In the genomic region with DNA sequence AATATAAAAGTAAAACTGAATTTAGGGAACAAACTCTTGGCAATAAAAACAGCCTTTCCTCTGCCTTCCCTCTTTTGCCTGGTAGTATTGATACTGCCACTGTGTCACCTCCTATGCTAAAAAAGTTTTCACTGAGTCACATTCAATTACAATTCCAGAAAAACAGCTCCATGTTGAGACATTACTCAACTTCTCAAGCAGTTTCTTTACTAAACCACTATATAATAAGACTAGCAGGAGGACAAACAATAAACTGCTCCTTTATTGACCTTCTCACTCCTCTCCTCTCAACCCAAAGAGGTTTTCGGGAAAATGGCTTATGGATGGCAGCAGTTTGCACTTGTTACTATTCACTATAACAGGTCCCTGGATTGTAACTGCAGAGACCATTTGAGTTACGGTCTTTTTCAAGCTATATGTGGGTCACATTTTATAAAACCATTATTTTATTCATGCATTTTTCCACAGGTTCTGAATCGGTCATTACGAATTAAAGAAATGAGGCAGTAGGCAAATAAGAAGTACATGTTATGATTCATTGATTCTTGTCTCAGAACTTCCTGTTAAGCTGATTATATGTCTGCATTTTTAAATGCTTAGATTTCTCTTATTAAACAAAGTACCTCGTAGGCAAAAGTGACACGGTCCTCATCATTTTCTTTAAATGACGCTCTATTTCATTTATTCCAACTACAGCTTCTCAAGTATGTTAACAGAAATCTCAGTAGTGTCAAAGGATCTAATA, we compare ENCODE assay signal across 15 cellular contexts. TPM values are rescaled to one million over a fixed set of nuclear protein-coding genes. Genes with fewer than 3 reads are reported as not detected.
A peak's percentile ranks its signal among the peaks of the same experiment; 100 is the strongest.
DNase-seq lines count a peak whose midpoint lies in the region; ATAC-seq and TF ChIP-seq lines count a peak whose summit lies in the region.
"Had no signal": no experiment of that assay in that cellular context is flagged by ENCODE, and none has a peak within 500 bp of the region (broad histone marks: within the 10 kb centered on the region; RNA-seq: fewer than 3 reads in every experiment).

No MANE protein-coding gene starts in this region.

- H3K27me3 Mint-ChIP-seq in T-helper 1 cell treated with Interleukin-12 subunit alpha and Interleukin-12 subunit beta and Interleukin-4 antibody, amounts not matched to agents 30 μg/mL and 1 μg/mL, for 36 hours (ENCODE audit: low read depth) = no peaks in the 10 kb centered on the region
- H3K27me3 Mint-ChIP-seq: activated CD4-positive, alpha-beta memory T cell treated with anti-CD3 and anti-CD28 coated beads for 36 hours had no signal

- H3K9me3 Mint-ChIP-seq in T-helper 1 cell treated with Interleukin-12 subunit alpha and Interleukin-12 subunit beta and Interleukin-4 antibody, amounts not matched to agents 30 μg/mL and 1 μg/mL, for 36 hours = no peaks in the 10 kb centered on the region
- no peaks in the 10 kb centered on the region for H3K9me3 Mint-ChIP-seq in stimulated activated effector memory CD8-positive, alpha-beta T cell treated with anti-CD3 and anti-CD28 coated beads, Interleukin-12 subunit alpha, Interleukin-12 subunit beta, amount 100 ng/mL, for 72 hours
- H3K9me3 Mint-ChIP-seq: activated CD4-positive, alpha-beta memory T cell treated with anti-CD3 and anti-CD28 coated beads for 36 hours had no signal

- BruUV-seq in PC-3 (replicated peaks; lab: Mats Ljungman, UMichigan) = no TSS peak

- peak overlapping the region; percentile 58; the same call in 1 of the 2 replicates for H3K9ac ChIP-seq in PC-3 (ENCODE audit: low read length)
- H3K9ac ChIP-seq in iPS-20b (ENCODE audit: low read depth, low read length) = no peak overlapping the region

- POLR2A ChIA-PET in PC-3 (lab: Charles Lee; ENCODE audit: unreplicated experiment) = no interaction called here

- DNase-seq in T-helper 1 cell = no peak
- DNase-seq in PC-3 = peak; percentile 64
- no peak for DNase-seq in stimulated activated effector memory CD8-positive, alpha-beta T cell treated with anti-CD3 and anti-CD28 coated beads, Interleukin-12 subunit alpha, Interleukin-12 subunit beta, amount 100 ng/mL, for 72 hours (ENCODE audit: low spot score in 2 of 2)
- no peak for DNase-seq in activated gamma-delta T cell treated with Interleukin-2 at 50 U/mL for 16 hours
- DNase-seq in NCI-H2196 treated with DMSO at 0.1 percent for 48 hours (lab: John Stamatoyannopoulos, UW; ENCODE audit: unreplicated experiment) = no peak
- no peak for DNase-seq in activated CD4-positive, CD25-positive, alpha-beta regulatory T cell treated with anti-CD3 and anti-CD28 coated beads, Interleukin-2, amount 50 U/mL, for 72 hours
- DNase-seq: activated CD4-positive, alpha-beta memory T cell treated with anti-CD3 and anti-CD28 coated beads for 36 hours; colonic mucosa; posterior cingulate gyrus; tibial artery had no signal

- H3K79me2 ChIP-seq in PC-3 (ENCODE audit: low read length) = peaks cover 37% of the 10 kb centered on the region

- H3K4me1 Mint-ChIP-seq in T-helper 1 cell treated with Interleukin-12 subunit alpha and Interleukin-12 subunit beta and Interleukin-4 antibody, amounts not matched to agents 30 μg/mL and 1 μg/mL, for 36 hours (ENCODE audit: low read depth) = peaks cover 36% of the 10 kb centered on the region
- peaks cover 42% of the 10 kb centered on the region for H3K4me1 Mint-ChIP-seq in stimulated activated effector memory CD8-positive, alpha-beta T cell treated with anti-CD3 and anti-CD28 coated beads, Interleukin-12 subunit alpha, Interleukin-12 subunit beta, amount 100 ng/mL, for 72 hours

- peak overlapping the region; percentile 23; the same call in 1 of the 2 replicates for H2AFZ ChIP-seq in PC-3 (ENCODE audit: low read length)

- H3K4me1 ChIP-seq in PC-3 (ENCODE audit: insufficient read depth, low read length) (peaks cover 40% of the 10 kb centered on the region), iPS-20b (ENCODE audit: insufficient read depth, low read length) (peaks cover 13% of the 10 kb centered on the region; the same call in 1 of the 2 replicates)

- H4K20me1 ChIP-seq in PC-3 (ENCODE audit: low read length) = no peaks in the 10 kb centered on the region

- peak overlapping the region; percentile 83 for H3K4me2 ChIP-seq in PC-3 (ENCODE audit: low read length)

- CTCF ChIA-PET in PC-3 (lab: Charles Lee) = no interaction called here

- peaks cover 21% of the 10 kb centered on the region for H3K36me3 Mint-ChIP-seq in T-helper 1 cell treated with Interleukin-12 subunit alpha and Interleukin-12 subunit beta and Interleukin-4 antibody, amounts not matched to agents 30 μg/mL and 1 μg/mL, for 36 hours (ENCODE audit: low read depth)
- peaks cover 34% of the 10 kb centered on the region for H3K36me3 Mint-ChIP-seq in stimulated activated effector memory CD8-positive, alpha-beta T cell treated with anti-CD3 and anti-CD28 coated beads, Interleukin-12 subunit alpha, Interleukin-12 subunit beta, amount 100 ng/mL, for 72 hours

- H3K27ac Mint-ChIP-seq in T-helper 1 cell treated with Interleukin-12 subunit alpha and Interleukin-12 subunit beta and Interleukin-4 antibody, amounts not matched to agents 30 μg/mL and 1 μg/mL, for 36 hours = peak overlapping the region; percentile 49
- H3K27ac Mint-ChIP-seq in stimulated activated effector memory CD8-positive, alpha-beta T cell treated with anti-CD3 and anti-CD28 coated beads, Interleukin-12 subunit alpha, Interleukin-12 subunit beta, amount 100 ng/mL, for 72 hours = no peak overlapping the region
- H3K27ac Mint-ChIP-seq: activated CD4-positive, alpha-beta memory T cell treated with anti-CD3 and anti-CD28 coated beads for 36 hours had no signal

- H3K36me3 ChIP-seq in PC-3 (ENCODE audit: low read depth, low read length) = peaks cover 14% of the 10 kb centered on the region
- peaks cover 38% of the 10 kb centered on the region for H3K36me3 ChIP-seq in iPS-20b (ENCODE audit: insufficient read depth, low read depth, low read length)
- H3K36me3 ChIP-seq: colonic mucosa had no signal

- intact Hi-C loops in PC-3 (cut with micrococcal nuclease) = no loop called here

- H3K4me3 Mint-ChIP-seq in T-helper 1 cell treated with Interleukin-12 subunit alpha and Interleukin-12 subunit beta and Interleukin-4 antibody, amounts not matched to agents 30 μg/mL and 1 μg/mL, for 36 hours = peak overlapping the region; percentile 28
- peak overlapping the region; percentile 88 for H3K4me3 Mint-ChIP-seq in stimulated activated effector memory CD8-positive, alpha-beta T cell treated with anti-CD3 and anti-CD28 coated beads, Interleukin-12 subunit alpha, Interleukin-12 subunit beta, amount 100 ng/mL, for 72 hours

- peak overlapping the region; percentile 82 for H3K27ac ChIP-seq in PC-3 (ENCODE audit: low read length)
- H3K27ac ChIP-seq in iPS-20b (ENCODE audit: low read length) = no peak overlapping the region
- H3K27ac ChIP-seq: HL-60, tibial artery had no signal

- H3F3A ChIP-seq in PC-3 (ENCODE audit: low read length, unreplicated experiment) = no peaks in the 10 kb centered on the region

- H3K27me3 ChIP-seq in PC-3 (ENCODE audit: low read length) (no peaks in the 10 kb centered on the region), iPS-20b (ENCODE audit: insufficient read depth, low read length) (peaks cover 6% of the 10 kb centered on the region)
- H3K27me3 ChIP-seq: colonic mucosa, tibial artery had no signal

- TF ChIP-seq CTCF in PC-3 (conservative IDR thresholded peaks at IDR 0.05; ENCODE audit: low read depth, low read length) = no peak

- no peaks in the 10 kb centered on the region for H3K9me2 ChIP-seq in PC-3 (replicated peaks; ENCODE audit: low read length)

- H3K9me3 ChIP-seq in PC-3 (ENCODE audit: low read length) (no peaks in the 10 kb centered on the region), iPS-20b (ENCODE audit: insufficient read depth, low read depth, low read length) (no peaks in the 10 kb centered on the region)
- H3K9me3 ChIP-seq: colonic mucosa, tibial artery had no signal

- peak overlapping the region; percentile 88 for H3K4me3 ChIP-seq in PC-3 (ENCODE audit: low read length)
- 0 out of 2 replicates have a peak overlapping the region, but pooled peaks have one; percentile 84 for H3K4me3 ChIP-seq in iPS-20b (ENCODE audit: low read length)
- H3K4me3 ChIP-seq: colonic mucosa, tibial artery had no signal

- ATAC-seq in PC-3 = peak; percentile 30
- ATAC-seq in stimulated activated effector memory CD8-positive, alpha-beta T cell treated with anti-CD3 and anti-CD28 coated beads, Interleukin-12 subunit alpha, Interleukin-12 subunit beta, amount 100 ng/mL, for 72 hours = no peak

RNA-seq across cellular contexts. Expression of a gene that starts 2.1 kb away (rescaled TPM):
- 6.2 and 7.6 TPM in 2 replicates for total RNA-seq in PC-3 (2014; rRNA removed)

RNA-seq across cellular contexts. Expression of a gene that starts 31.4 kb away (rescaled TPM):
- total RNA-seq in PC-3 (2014; rRNA removed) = not detected in 2 replicates
- total RNA-seq: activated CD4-positive, alpha-beta memory T cell treated with anti-CD3 and anti-CD28 coated beads for 36 hours; colonic mucosa; frontal cortex; G401 had no signal
